In genomic region chrY:13416869-13417661, GRCh38 we compare ENCODE assay signal across 18 cellular contexts.
DNase-seq lines count a peak whose midpoint lies in the region; ATAC-seq, FAIRE-seq and TF ChIP-seq lines count a peak whose summit lies in the region.
"Had no signal": no experiment of that assay in that cellular context is flagged by ENCODE, and none has a peak within 500 bp of the region (broad histone marks: within the 10 kb centered on the region; RNA-seq: fewer than 3 reads in every experiment).

No MANE protein-coding gene starts in this region.

- H3K14ac ChIP-seq in trophoblast cell (ENCODE audit: low read length) = no peak overlapping the region

- H3K27ac ChIP-seq in trophoblast cell (ENCODE audit: low read depth, low read length) (no peak overlapping the region), right lobe of liver (no peak overlapping the region), WERI-Rb-1 (no peak overlapping the region)
- H3K27ac ChIP-seq: BLaER1 treated with 17β-estradiol and CSF1 and Interleukin-3, amounts not matched to agents 10 nM and 100 nM; epithelial cell of prostate; heart right ventricle; stomach had no signal

- no peaks in the 10 kb centered on the region for H3K9me3 Mint-ChIP-seq in activated naive CD8-positive, alpha-beta T cell treated with anti-CD3 and anti-CD28 coated beads, Interleukin-2, amount 50 U/mL, for 24 hours
- H3K9me3 Mint-ChIP-seq: T-helper 2 cell treated with Interferon-gamma antibody and Interleukin-4, amounts not matched to agents 5 μg/mL and 100 μg/mL, for 36 hours had no signal

- no peak overlapping the region for H4K91ac ChIP-seq in trophoblast cell (ENCODE audit: low read depth, low read length)

- no peak overlapping the region for H3K4me3 Mint-ChIP-seq in activated naive CD8-positive, alpha-beta T cell treated with anti-CD3 and anti-CD28 coated beads, Interleukin-2, amount 50 U/mL, for 24 hours
- H3K4me3 Mint-ChIP-seq: activated CD8-positive, alpha-beta T cell treated with anti-CD3 and anti-CD28 coated beads for 36 hours; T-helper 2 cell treated with Interferon-gamma antibody and Interleukin-4, amounts not matched to agents 5 μg/mL and 100 μg/mL, for 36 hours had no signal

- peak overlapping the region; percentile 12 for H3K27ac Mint-ChIP-seq in activated naive CD8-positive, alpha-beta T cell treated with anti-CD3 and anti-CD28 coated beads, Interleukin-2, amount 50 U/mL, for 24 hours
- H3K27ac Mint-ChIP-seq: activated CD8-positive, alpha-beta T cell treated with anti-CD3 and anti-CD28 coated beads for 36 hours; T-helper 2 cell treated with Interferon-gamma antibody and Interleukin-4, amounts not matched to agents 5 μg/mL and 100 μg/mL, for 36 hours had no signal

- ATAC-seq in GM21423 (IDR thresholded peaks at IDR 0.05; ENCODE audit: unreplicated experiment) (peak; percentile 77), HG03280 (IDR thresholded peaks at IDR 0.05; ENCODE audit: unreplicated experiment) (peak; percentile 74), right lobe of liver (no peak), GM21723 (IDR thresholded peaks at IDR 0.05; ENCODE audit: unreplicated experiment) (no peak)
- ATAC-seq in activated naive CD8-positive, alpha-beta T cell treated with anti-CD3 and anti-CD28 coated beads, Interleukin-2, amount 50 U/mL, for 24 hours = no peak
- ATAC-seq: activated CD8-positive, alpha-beta T cell treated with anti-CD3 and anti-CD28 coated beads for 36 hours; left colon; right cardiac atrium had no signal

- no peaks in the 10 kb centered on the region for H3K79me2 ChIP-seq in trophoblast cell (ENCODE audit: control insufficient read depth, insufficient read depth, low read length, poor library complexity)

- no peaks in the 10 kb centered on the region for H3K27me3 Mint-ChIP-seq in activated naive CD8-positive, alpha-beta T cell treated with anti-CD3 and anti-CD28 coated beads, Interleukin-2, amount 50 U/mL, for 24 hours
- H3K27me3 Mint-ChIP-seq: activated CD8-positive, alpha-beta T cell treated with anti-CD3 and anti-CD28 coated beads for 36 hours had no signal

- H2BK5ac ChIP-seq in trophoblast cell (ENCODE audit: low read depth, low read length, poor library complexity) = no peak overlapping the region

- no peak overlapping the region for H3K18ac ChIP-seq in trophoblast cell (ENCODE audit: low read length)

- no peak for TF ChIP-seq CTCF in right lobe of liver (IDR thresholded peaks at IDR 0.05)
- TF ChIP-seq CTCF in WERI-Rb-1 (IDR thresholded peaks at IDR 0.05; ENCODE audit: low read depth, low read length) = no peak

- WGBS in trophoblast cell (ENCODE audit: extremely low coverage, insufficient coverage, insufficient read length) = no CpG with 5 or more reads among the region's 6 CpGs
- WGBS in right lobe of liver (ENCODE audit: insufficient coverage, low coverage, low lambda C conversion rate, missing lambda C conversion rate) = no CpG with 5 or more reads among the region's 6 CpGs

- H2BK12ac ChIP-seq in trophoblast cell (ENCODE audit: low read length) = no peak overlapping the region

- no peak overlapping the region for H4K8ac ChIP-seq in trophoblast cell (ENCODE audit: low read depth, low read length)

- H3K36me3 Mint-ChIP-seq in activated naive CD8-positive, alpha-beta T cell treated with anti-CD3 and anti-CD28 coated beads, Interleukin-2, amount 50 U/mL, for 24 hours (ENCODE audit: low read depth) = peaks cover 20% of the 10 kb centered on the region

- H4K12ac ChIP-seq in trophoblast cell (ENCODE audit: low read depth, low read length) = no peak overlapping the region

- H3K36me3 ChIP-seq in trophoblast cell (ENCODE audit: control insufficient read depth in 1 of 2, insufficient read depth in 2 of 2, low read length in 2 of 2) (peaks cover 3 to 6% of the 10 kb centered on the region in 2 experiments), right lobe of liver (no peaks in the 10 kb centered on the region), WERI-Rb-1 (no peaks in the 10 kb centered on the region)
- H3K36me3 ChIP-seq: BLaER1 treated with 17β-estradiol and CSF1 and Interleukin-3, amounts not matched to agents 10 nM and 100 nM; heart right ventricle had no signal

- no peak overlapping the region for H3K9ac ChIP-seq in trophoblast cell (ENCODE audit: low read length)
- H3K9ac ChIP-seq: BLaER1 treated with 17β-estradiol and CSF1 and Interleukin-3, amounts not matched to agents 10 nM and 100 nM had no signal

- H3K4ac ChIP-seq in trophoblast cell (ENCODE audit: low read depth, low read length) = no peak overlapping the region

- no peaks in the 10 kb centered on the region for H3K79me1 ChIP-seq in trophoblast cell (ENCODE audit: low read length)

- intact Hi-C loops in right lobe of liver (cut with DNase I) = no loop called here

- no peak overlapping the region for H3K4me2 ChIP-seq in trophoblast cell (ENCODE audit: low read length)
- H3K4me2 ChIP-seq: BLaER1 treated with 17β-estradiol and CSF1 and Interleukin-3, amounts not matched to agents 10 nM and 100 nM had no signal

- no peaks in the 10 kb centered on the region for H3K9me3 ChIP-seq in trophoblast cell (ENCODE audit: insufficient read depth, low read depth, low read length)
- no peaks in the 10 kb centered on the region for H3K9me3 ChIP-seq in right lobe of liver
- H3K9me3 ChIP-seq in WERI-Rb-1 (ENCODE audit: severe bottlenecking) = no peaks in the 10 kb centered on the region
- H3K9me3 ChIP-seq: BLaER1 treated with 17β-estradiol and CSF1 and Interleukin-3, amounts not matched to agents 10 nM and 100 nM; heart right ventricle; stomach had no signal

- H3K23ac ChIP-seq in trophoblast cell (ENCODE audit: low read length) = no peak overlapping the region

- H2AK5ac ChIP-seq in trophoblast cell (ENCODE audit: low read length) = no peak overlapping the region

- DNase-seq in GM18507 (ENCODE audit: extremely low spot score, insufficient read length, low read depth) (no peak), trophoblast cell (no peak), right lobe of liver (no peak), WERI-Rb-1 (no peak)
- no peak for DNase-seq in activated naive CD8-positive, alpha-beta T cell treated with anti-CD3 and anti-CD28 coated beads, Interleukin-2, amount 50 U/mL, for 24 hours
- DNase-seq: activated CD8-positive, alpha-beta T cell treated with anti-CD3 and anti-CD28 coated beads for 36 hours; activated naive CD4-positive, alpha-beta T cell treated with Interleukin-2 at 50 U/mL for 16 hours; heart right ventricle; left colon; NCI-H1105; right cardiac atrium; stomach had no signal

- no peak overlapping the region for H2BK120ac ChIP-seq in trophoblast cell (ENCODE audit: insufficient read depth, low read length, poor library complexity)

- TF ChIP-seq POLR2A in right lobe of liver (IDR thresholded peaks at IDR 0.05) = no peak

- H3K27me3 ChIP-seq in trophoblast cell (ENCODE audit: insufficient read depth, low read length) = no peaks in the 10 kb centered on the region
- no peaks in the 10 kb centered on the region for H3K27me3 ChIP-seq in right lobe of liver
- H3K27me3 ChIP-seq in WERI-Rb-1 (ENCODE audit: insufficient read depth, low read depth, severe bottlenecking) = no peaks in the 10 kb centered on the region
- H3K27me3 ChIP-seq: BLaER1 treated with 17β-estradiol and CSF1 and Interleukin-3, amounts not matched to agents 10 nM and 100 nM; heart right ventricle; stomach had no signal

- H3K4me1 ChIP-seq in trophoblast cell (ENCODE audit: control insufficient read depth in 1 of 2, insufficient read depth in 2 of 2, low read length in 2 of 2) = no peaks in the 10 kb centered on the region
- H3K4me1 ChIP-seq in right lobe of liver = no peaks in the 10 kb centered on the region
- H3K4me1 ChIP-seq: BLaER1 treated with 17β-estradiol and CSF1 and Interleukin-3, amounts not matched to agents 10 nM and 100 nM had no signal

- H2AFZ ChIP-seq in trophoblast cell (ENCODE audit: insufficient read depth, low read length, poor library complexity) = no peak overlapping the region

- H3K4me1 Mint-ChIP-seq in activated naive CD8-positive, alpha-beta T cell treated with anti-CD3 and anti-CD28 coated beads, Interleukin-2, amount 50 U/mL, for 24 hours = peaks cover 38% of the 10 kb centered on the region

- no peak overlapping the region for H3K4me3 ChIP-seq in trophoblast cell (ENCODE audit: low read depth, low read length)
- H3K4me3 ChIP-seq in right lobe of liver = no peak overlapping the region
- H3K4me3 ChIP-seq in WERI-Rb-1 (ENCODE audit: low read depth, low read length) = no peak overlapping the region
- H3K4me3 ChIP-seq: BLaER1 treated with 17β-estradiol and CSF1 and Interleukin-3, amounts not matched to agents 10 nM and 100 nM; heart right ventricle; stomach had no signal

- FAIRE-seq in GM18507 (lab: Jason Lieb, UNC) = peak; percentile 96

Comparison
In these comparisons a context has a peak if more than half of its experiments do, and no peak if none do; other contexts are left out.
1. ATAC-seq: peak in GM21423 (single experiment) and HG03280 (single experiment); none in activated naive CD8-positive, alpha-beta T cell treated with anti-CD3 and anti-CD28 coated beads, Interleukin-2, amount 50 U/mL, for 24 hours (single experiment), right lobe of liver (0 of 4) and GM21723 (single experiment).